In genomic region chr2:169798718-169799495, GRCh38 we compare ENCODE assay signal across 8 cellular contexts. TPM values are rescaled to one million over a fixed set of nuclear protein-coding genes. Genes with fewer than 3 reads are reported as not detected.
DNase-seq lines count a peak whose midpoint lies in the region; ATAC-seq and TF ChIP-seq lines count a peak whose summit lies in the region.

TSS of gene SSB (plus strand) at chr2:169798871. CDS start at chr2:169800961, 2,090 bp downstream.

- ATAC-seq in HG02884 (IDR thresholded peaks at IDR 0.05; ENCODE audit: unreplicated experiment): peak; percentile 96

- intact Hi-C loops in T-helper 2 cell treated with Interferon-gamma antibody and Interleukin-4, amounts not matched to agents 100 ng/mL and 5 ng/mL, for 36 hours (cut with micrococcal nuclease): loop anchor here (1.0 kb wide), 3 partner anchors 25 to 226 kb away; partner anchors contain the start of genes CFAP210, FASTKD1, METTL5 and PHOSPHO2
- intact Hi-C loops in uterus (cut with DNase I; ENCODE audit: low total_unique reads): no loop called here

- peak; percentile 31 to 69 for DNase-seq in NCI-H187 (lab: John Stamatoyannopoulos, UW)
- DNase-seq in anterior cingulate cortex (lab: John Stamatoyannopoulos, UW): peak; percentile 37 to 93 (median 85)
- peak; percentile 88 for DNase-seq in right atrium auricular region (ENCODE audit: low spot score)
- DNase-seq in pulmonary artery endothelial cell (ENCODE audit: low read depth, low spot score): peak; percentile 51
- peak; percentile 87 to 91 for DNase-seq in uterus

- peak within 1 kb of the TSS; percentile 84 to 91 for H3K27ac ChIP-seq in right atrium auricular region
- H3K27ac ChIP-seq in uterus: peak within 1 kb of the TSS; percentile 84 to 89

- TF ChIP-seq CTCF in right atrium auricular region (IDR thresholded peaks at IDR 0.05) (no peak), uterus (IDR thresholded peaks at IDR 0.05) (no peak)

- TF ChIP-seq POLR2A in GM15510 (IDR thresholded peaks at IDR 0.05; ENCODE audit: borderline replicate concordance, extremely low read depth, insufficient read length): peak; percentile 88
- TF ChIP-seq POLR2A in uterus (IDR thresholded peaks at IDR 0.05): peak; percentile 61 to 81

- H3K4me1 ChIP-seq in right atrium auricular region: peaks cover 0 to 14% of the 10 kb centered on the region in 2 donors
- no peaks in the 10 kb centered on the region for H3K4me1 ChIP-seq in uterus

- H3K27me3 ChIP-seq in right atrium auricular region (no peaks in the 10 kb centered on the region), uterus (no peaks in the 10 kb centered on the region)

- H3K36me3 ChIP-seq in right atrium auricular region (peaks cover 20% of the 10 kb centered on the region), uterus (no peaks in the 10 kb centered on the region)

- H3K9me3 ChIP-seq in right atrium auricular region (no peaks in the 10 kb centered on the region), uterus (no peaks in the 10 kb centered on the region)

- H3K4me3 ChIP-seq in right atrium auricular region (peak within 1 kb of the TSS; percentile 79 to 89), uterus (peak within 1 kb of the TSS; percentile 47 to 88)

RNA-seq across cellular contexts. Expression of gene SSB, which starts in this region (rescaled TPM):
- total RNA-seq in T-helper 2 cell treated with Interferon-gamma antibody and Interleukin-4, amounts not matched to agents 100 ng/mL and 5 ng/mL, for 36 hours: 98.9 and 105 TPM in 2 replicates
- total RNA-seq in right atrium auricular region (10 to 100 TPM; 52.3 to 56.7 TPM), pulmonary artery endothelial cell (115 and 146 TPM in 2 replicates), uterus (10 to 100 TPM; 23.8 to 93.0 (median 51.1) TPM)

Comparison
In these comparisons a context has a peak if more than half of its experiments do, and no peak if none do; other contexts are left out.
1. Peak in every context shown above with its lines: DNase-seq, ATAC-seq, H3K4me3 ChIP-seq and H3K27ac ChIP-seq.